ENCODE assay signal across 9 cellular contexts in genomic region chr3:27880969-27881892, GRCh38.
A peak's percentile ranks its signal among the peaks of the same experiment; 100 is the strongest.
DNase-seq lines count a peak whose midpoint lies in the region; ATAC-seq and TF ChIP-seq lines count a peak whose summit lies in the region.
"Had no signal": no experiment of that assay in that cellular context is flagged by ENCODE, and none has a peak within 500 bp of the region (broad histone marks: within the 10 kb centered on the region; RNA-seq: fewer than 3 reads in every experiment).

No MANE protein-coding gene starts in this region.

- H3K9me2 ChIP-seq in OCI-LY7 (ENCODE audit: insufficient read depth, low read length): no peaks in the 10 kb centered on the region

- no peaks in the 10 kb centered on the region for H3K9me3 Mint-ChIP-seq in activated naive CD8-positive, alpha-beta T cell (ENCODE audit: low read depth)

- H2AFZ ChIP-seq in OCI-LY7 (ENCODE audit: low read length): peak overlapping the region; percentile 6; the same call in 1 of the 2 replicates

- no peaks in the 10 kb centered on the region for H3K27me3 ChIP-seq in upper lobe of right lung

- no peaks in the 10 kb centered on the region for H3K79me2 ChIP-seq in OCI-LY7 (ENCODE audit: insufficient read depth, low read depth, low read length)

- H3K4me3 ChIP-seq in OCI-LY7 (ENCODE audit: low read depth, low read length, poor library complexity, severe bottlenecking) (no peak overlapping the region), upper lobe of right lung (peak overlapping the region; percentile 15)

- no TSS peak for BruUV-seq in OCI-LY7 (replicated peaks; lab: Mats Ljungman, UMichigan)

- H3K36me3 ChIP-seq in OCI-LY7 (ENCODE audit: insufficient read depth, low read length) (no peaks in the 10 kb centered on the region), upper lobe of right lung (no peaks in the 10 kb centered on the region)

- CTCF ChIA-PET in OCI-LY7 (lab: Charles Lee; ENCODE audit: unreplicated experiment): no interaction called here

- POLR2A ChIA-PET in OCI-LY7 (lab: Charles Lee): no interaction called here

- peak in 5 of 6 experiments; percentile 4 to 80 (median 65) for DNase-seq in stimulated activated naive CD4-positive, alpha-beta T cell (lab: John Stamatoyannopoulos, UW)
- DNase-seq in stimulated activated naive CD4-positive, alpha-beta T cell treated with Interleukin-2 at 50 U/mL for 16 hours (lab: John Stamatoyannopoulos, UW): no peak
- no peak for DNase-seq in OCI-LY7 (ENCODE audit: low spot score)
- no peak for DNase-seq in upper lobe of right lung
- no peak for DNase-seq in HPDE6-E6E7 (ENCODE audit: extremely low spot score)
- DNase-seq in NCI-H146 treated with DMSO at 0.1 percent for 48 hours (lab: John Stamatoyannopoulos, UW; ENCODE audit: unreplicated experiment): no peak
- no peak for DNase-seq in NCI-H1048 (lab: John Stamatoyannopoulos, UW)
- DNase-seq: NCI-H446 treated with DMSO at 0.1 percent for 48 hours had no signal

- peak overlapping the region; percentile 86 for H3K4me3 Mint-ChIP-seq in activated naive CD8-positive, alpha-beta T cell

- H3K27ac ChIP-seq in OCI-LY7 (ENCODE audit: low read depth, low read length, poor library complexity, severe bottlenecking): no peak overlapping the region
- H3K27ac ChIP-seq in upper lobe of right lung: no peak overlapping the region

- peaks cover 77% of the 10 kb centered on the region for H3K4me1 Mint-ChIP-seq in activated naive CD8-positive, alpha-beta T cell (ENCODE audit: low read depth)

- peak overlapping the region; percentile 53 for H3K4me2 ChIP-seq in OCI-LY7 (ENCODE audit: low read length)

- no peaks in the 10 kb centered on the region for H4K20me1 ChIP-seq in OCI-LY7 (ENCODE audit: insufficient read depth, low read length)

- intact Hi-C loops in OCI-LY7 (cut with micrococcal nuclease; ENCODE audit: unreplicated experiment): no loop called here
- intact Hi-C loops in upper lobe of right lung (cut with DNase I): no loop called here

- no peaks in the 10 kb centered on the region for H3K9me3 ChIP-seq in OCI-LY7 (ENCODE audit: low read length)
- no peaks in the 10 kb centered on the region for H3K9me3 ChIP-seq in upper lobe of right lung

- peak overlapping the region; percentile 91 for H3K27ac Mint-ChIP-seq in activated naive CD8-positive, alpha-beta T cell

- no peaks in the 10 kb centered on the region for H3K27me3 Mint-ChIP-seq in activated naive CD8-positive, alpha-beta T cell

- H3K4me1 ChIP-seq in OCI-LY7 (ENCODE audit: insufficient read depth, low read length, poor library complexity, severe bottlenecking) (no peaks in the 10 kb centered on the region), upper lobe of right lung (peaks cover 6% of the 10 kb centered on the region)

- ATAC-seq in upper lobe of right lung: peak; percentile 32

- peaks cover 2% of the 10 kb centered on the region for H3K36me3 Mint-ChIP-seq in activated naive CD8-positive, alpha-beta T cell

- TF ChIP-seq CTCF in OCI-LY7 (conservative IDR thresholded peaks at IDR 0.05; ENCODE audit: low read length) (no peak), upper lobe of right lung (IDR thresholded peaks at IDR 0.05) (no peak)

Comparison
In these comparisons a context has a peak if more than half of its experiments do, and no peak if none do; other contexts are left out.
1. DNase-seq: peak in stimulated activated naive CD4-positive, alpha-beta T cell (5 of 6); none in stimulated activated naive CD4-positive, alpha-beta T cell treated with Interleukin-2 at 50 U/mL for 16 hours (single experiment), OCI-LY7 (single experiment), upper lobe of right lung (single experiment), HPDE6-E6E7 (single experiment), NCI-H146 treated with DMSO at 0.1 percent for 48 hours (single experiment) and NCI-H1048 (single experiment).